In the genomic region with DNA sequence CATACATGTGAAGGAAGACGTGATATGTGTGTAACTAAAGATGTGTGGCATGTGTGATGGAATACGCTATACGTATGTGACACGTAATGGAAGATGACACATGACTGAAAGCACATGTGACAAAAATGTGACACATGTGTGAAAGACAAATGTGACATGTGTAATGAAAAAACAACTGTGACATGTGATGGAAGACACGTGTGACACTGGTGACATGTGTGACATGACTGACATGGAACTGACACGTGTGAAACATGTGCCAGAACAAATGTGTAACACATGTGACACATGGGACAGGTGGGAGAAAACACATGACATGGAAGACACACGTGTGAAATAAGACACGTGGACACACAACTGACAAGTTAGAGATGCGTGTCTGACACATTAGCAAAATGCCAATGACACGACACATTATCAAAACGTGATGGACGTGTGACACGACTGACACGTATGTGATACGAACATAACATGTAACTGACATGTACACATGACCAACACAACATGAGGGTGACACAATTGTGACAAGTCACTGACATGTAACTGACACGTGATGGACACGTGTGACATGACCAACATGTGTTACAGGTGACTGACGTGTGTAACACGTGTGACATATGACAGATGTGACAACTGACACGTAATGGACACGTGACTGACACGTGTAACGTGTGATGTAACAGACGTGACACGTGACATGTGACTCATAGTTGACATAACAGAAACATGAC, we compare ENCODE assay signal across 1 cellular context.
TF ChIP-seq lines count a peak whose summit lies in the region.

No MANE protein-coding gene starts in this region.

TF ChIP-seq in K562, 482 proteins besides CTCF, POLR2A, EP300 and RAD21 (continued from another document):
- TF ChIP-seq, protein P1, sequence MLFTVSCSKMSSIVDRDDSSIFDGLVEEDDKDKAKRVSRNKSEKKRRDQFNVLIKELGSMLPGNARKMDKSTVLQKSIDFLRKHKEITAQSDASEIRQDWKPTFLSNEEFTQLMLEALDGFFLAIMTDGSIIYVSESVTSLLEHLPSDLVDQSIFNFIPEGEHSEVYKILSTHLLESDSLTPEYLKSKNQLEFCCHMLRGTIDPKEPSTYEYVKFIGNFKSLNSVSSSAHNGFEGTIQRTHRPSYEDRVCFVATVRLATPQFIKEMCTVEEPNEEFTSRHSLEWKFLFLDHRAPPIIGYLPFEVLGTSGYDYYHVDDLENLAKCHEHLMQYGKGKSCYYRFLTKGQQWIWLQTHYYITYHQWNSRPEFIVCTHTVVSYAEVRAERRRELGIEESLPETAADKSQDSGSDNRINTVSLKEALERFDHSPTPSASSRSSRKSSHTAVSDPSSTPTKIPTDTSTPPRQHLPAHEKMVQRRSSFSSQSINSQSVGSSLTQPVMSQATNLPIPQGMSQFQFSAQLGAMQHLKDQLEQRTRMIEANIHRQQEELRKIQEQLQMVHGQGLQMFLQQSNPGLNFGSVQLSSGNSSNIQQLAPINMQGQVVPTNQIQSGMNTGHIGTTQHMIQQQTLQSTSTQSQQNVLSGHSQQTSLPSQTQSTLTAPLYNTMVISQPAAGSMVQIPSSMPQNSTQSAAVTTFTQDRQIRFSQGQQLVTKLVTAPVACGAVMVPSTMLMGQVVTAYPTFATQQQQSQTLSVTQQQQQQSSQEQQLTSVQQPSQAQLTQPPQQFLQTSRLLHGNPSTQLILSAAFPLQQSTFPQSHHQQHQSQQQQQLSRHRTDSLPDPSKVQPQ (CRISPR knock-in tag; IDR thresholded peaks at IDR 0.05; ENCODE audit: borderline replicate concordance): no peak
- TF ChIP-seq MLX (CRISPR knock-in tag; conservative IDR thresholded peaks at IDR 0.05): 0 out of 4 replicates have a peak, but pooled peaks of 1 of the 2 experiments have one; percentile 39
- TF ChIP-seq, protein P2, sequence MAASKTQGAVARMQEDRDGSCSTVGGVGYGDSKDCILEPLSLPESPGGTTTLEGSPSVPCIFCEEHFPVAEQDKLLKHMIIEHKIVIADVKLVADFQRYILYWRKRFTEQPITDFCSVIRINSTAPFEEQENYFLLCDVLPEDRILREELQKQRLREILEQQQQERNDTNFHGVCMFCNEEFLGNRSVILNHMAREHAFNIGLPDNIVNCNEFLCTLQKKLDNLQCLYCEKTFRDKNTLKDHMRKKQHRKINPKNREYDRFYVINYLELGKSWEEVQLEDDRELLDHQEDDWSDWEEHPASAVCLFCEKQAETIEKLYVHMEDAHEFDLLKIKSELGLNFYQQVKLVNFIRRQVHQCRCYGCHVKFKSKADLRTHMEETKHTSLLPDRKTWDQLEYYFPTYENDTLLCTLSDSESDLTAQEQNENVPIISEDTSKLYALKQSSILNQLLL (CRISPR knock-in tag; IDR thresholded peaks at IDR 0.05; ENCODE audit: borderline replicate concordance): no peak
- no peak for TF ChIP-seq DIDO1 (tag; IDR thresholded peaks at IDR 0.05; ENCODE audit: low read depth)
- TF ChIP-seq PML (IDR thresholded peaks at IDR 0.05; ENCODE audit: low read length): no peak
- TF ChIP-seq ARID1B (IDR thresholded peaks at IDR 0.05): no peak
- no peak for TF ChIP-seq TBP (optimal IDR thresholded peaks at IDR 0.05; ENCODE audit: low read depth, low read length)
- no peak for TF ChIP-seq NRF1 (conservative IDR thresholded peaks at IDR 0.05 in 1 of 2, IDR thresholded peaks at IDR 0.05 in 1 of 2)
- TF ChIP-seq GATA2 (CRISPR knock-in tag; IDR thresholded peaks at IDR 0.05): no peak
- peak; percentile 73; the same call in 1 of the 2 replicates for TF ChIP-seq MAX (CRISPR knock-in tag; IDR thresholded peaks at IDR 0.05)
- TF ChIP-seq MYC (IDR thresholded peaks at IDR 0.05; ENCODE audit: low read depth, low read length): no peak
- TF ChIP-seq MYC (CRISPR knock-in tag; IDR thresholded peaks at IDR 0.05; ENCODE audit: borderline replicate concordance, low read depth): no peak
- TF ChIP-seq L3MBTL2 (IDR thresholded peaks at IDR 0.05): no peak
- TF ChIP-seq CTBP1 (IDR thresholded peaks at IDR 0.05; ENCODE audit: borderline replicate concordance): no peak
- TF ChIP-seq, protein P3, sequence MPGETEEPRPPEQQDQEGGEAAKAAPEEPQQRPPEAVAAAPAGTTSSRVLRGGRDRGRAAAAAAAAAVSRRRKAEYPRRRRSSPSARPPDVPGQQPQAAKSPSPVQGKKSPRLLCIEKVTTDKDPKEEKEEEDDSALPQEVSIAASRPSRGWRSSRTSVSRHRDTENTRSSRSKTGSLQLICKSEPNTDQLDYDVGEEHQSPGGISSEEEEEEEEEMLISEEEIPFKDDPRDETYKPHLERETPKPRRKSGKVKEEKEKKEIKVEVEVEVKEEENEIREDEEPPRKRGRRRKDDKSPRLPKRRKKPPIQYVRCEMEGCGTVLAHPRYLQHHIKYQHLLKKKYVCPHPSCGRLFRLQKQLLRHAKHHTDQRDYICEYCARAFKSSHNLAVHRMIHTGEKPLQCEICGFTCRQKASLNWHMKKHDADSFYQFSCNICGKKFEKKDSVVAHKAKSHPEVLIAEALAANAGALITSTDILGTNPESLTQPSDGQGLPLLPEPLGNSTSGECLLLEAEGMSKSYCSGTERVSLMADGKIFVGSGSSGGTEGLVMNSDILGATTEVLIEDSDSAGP (CRISPR knock-in tag; IDR thresholded peaks at IDR 0.05): peak; percentile 36; the same call in 1 of the 2 replicates
- TF ChIP-seq, protein P4, sequence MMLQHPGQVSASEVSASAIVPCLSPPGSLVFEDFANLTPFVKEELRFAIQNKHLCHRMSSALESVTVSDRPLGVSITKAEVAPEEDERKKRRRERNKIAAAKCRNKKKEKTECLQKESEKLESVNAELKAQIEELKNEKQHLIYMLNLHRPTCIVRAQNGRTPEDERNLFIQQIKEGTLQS (IDR thresholded peaks at IDR 0.05): peak; percentile 31; the same call in 1 of the 2 replicates
- TF ChIP-seq, protein P4 (CRISPR knock-in tag; conservative IDR thresholded peaks at IDR 0.05): no peak
- TF ChIP-seq ZNF707 (CRISPR knock-in tag; conservative IDR thresholded peaks at IDR 0.05): no peak
- TF ChIP-seq ZSCAN32 (CRISPR knock-in tag; IDR thresholded peaks at IDR 0.05): no peak
- peak; percentile 15; the same call in 1 of the 2 replicates for TF ChIP-seq CBX1 (IDR thresholded peaks at IDR 0.05; ENCODE audit: low read depth)
- TF ChIP-seq KLF16 (IDR thresholded peaks at IDR 0.05): no peak
- TF ChIP-seq, protein P5, sequence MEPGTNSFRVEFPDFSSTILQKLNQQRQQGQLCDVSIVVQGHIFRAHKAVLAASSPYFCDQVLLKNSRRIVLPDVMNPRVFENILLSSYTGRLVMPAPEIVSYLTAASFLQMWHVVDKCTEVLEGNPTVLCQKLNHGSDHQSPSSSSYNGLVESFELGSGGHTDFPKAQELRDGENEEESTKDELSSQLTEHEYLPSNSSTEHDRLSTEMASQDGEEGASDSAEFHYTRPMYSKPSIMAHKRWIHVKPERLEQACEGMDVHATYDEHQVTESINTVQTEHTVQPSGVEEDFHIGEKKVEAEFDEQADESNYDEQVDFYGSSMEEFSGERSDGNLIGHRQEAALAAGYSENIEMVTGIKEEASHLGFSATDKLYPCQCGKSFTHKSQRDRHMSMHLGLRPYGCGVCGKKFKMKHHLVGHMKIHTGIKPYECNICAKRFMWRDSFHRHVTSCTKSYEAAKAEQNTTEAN (CRISPR knock-in tag; IDR thresholded peaks at IDR 0.05): peak; percentile 38; the same call in 1 of the 2 replicates
- TF ChIP-seq ZNF197 (CRISPR knock-in tag; IDR thresholded peaks at IDR 0.05; ENCODE audit: low read depth): no peak
- TF ChIP-seq, protein P6, sequence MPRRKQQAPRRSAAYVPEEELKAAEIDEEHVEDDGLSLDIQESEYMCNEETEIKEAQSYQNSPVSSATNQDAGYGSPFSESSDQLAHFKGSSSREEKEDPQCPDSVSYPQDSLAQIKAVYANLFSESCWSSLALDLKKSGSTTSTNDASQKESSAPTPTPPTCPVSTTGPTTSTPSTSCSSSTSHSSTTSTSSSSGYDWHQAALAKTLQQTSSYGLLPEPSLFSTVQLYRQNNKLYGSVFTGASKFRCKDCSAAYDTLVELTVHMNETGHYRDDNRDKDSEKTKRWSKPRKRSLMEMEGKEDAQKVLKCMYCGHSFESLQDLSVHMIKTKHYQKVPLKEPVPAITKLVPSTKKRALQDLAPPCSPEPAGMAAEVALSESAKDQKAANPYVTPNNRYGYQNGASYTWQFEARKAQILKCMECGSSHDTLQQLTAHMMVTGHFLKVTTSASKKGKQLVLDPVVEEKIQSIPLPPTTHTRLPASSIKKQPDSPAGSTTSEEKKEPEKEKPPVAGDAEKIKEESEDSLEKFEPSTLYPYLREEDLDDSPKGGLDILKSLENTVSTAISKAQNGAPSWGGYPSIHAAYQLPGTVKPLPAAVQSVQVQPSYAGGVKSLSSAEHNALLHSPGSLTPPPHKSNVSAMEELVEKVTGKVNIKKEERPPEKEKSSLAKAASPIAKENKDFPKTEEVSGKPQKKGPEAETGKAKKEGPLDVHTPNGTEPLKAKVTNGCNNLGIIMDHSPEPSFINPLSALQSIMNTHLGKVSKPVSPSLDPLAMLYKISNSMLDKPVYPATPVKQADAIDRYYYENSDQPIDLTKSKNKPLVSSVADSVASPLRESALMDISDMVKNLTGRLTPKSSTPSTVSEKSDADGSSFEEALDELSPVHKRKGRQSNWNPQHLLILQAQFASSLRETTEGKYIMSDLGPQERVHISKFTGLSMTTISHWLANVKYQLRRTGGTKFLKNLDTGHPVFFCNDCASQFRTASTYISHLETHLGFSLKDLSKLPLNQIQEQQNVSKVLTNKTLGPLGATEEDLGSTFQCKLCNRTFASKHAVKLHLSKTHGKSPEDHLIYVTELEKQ (CRISPR knock-in tag; IDR thresholded peaks at IDR 0.05): no peak
- TF ChIP-seq KLF10 (CRISPR knock-in tag; IDR thresholded peaks at IDR 0.05): no peak
- no peak for TF ChIP-seq ETV5 (CRISPR knock-in tag; IDR thresholded peaks at IDR 0.05; ENCODE audit: low read depth)
